Comparison of ENCODE assay signal across 14 cellular contexts in the genomic region with DNA sequence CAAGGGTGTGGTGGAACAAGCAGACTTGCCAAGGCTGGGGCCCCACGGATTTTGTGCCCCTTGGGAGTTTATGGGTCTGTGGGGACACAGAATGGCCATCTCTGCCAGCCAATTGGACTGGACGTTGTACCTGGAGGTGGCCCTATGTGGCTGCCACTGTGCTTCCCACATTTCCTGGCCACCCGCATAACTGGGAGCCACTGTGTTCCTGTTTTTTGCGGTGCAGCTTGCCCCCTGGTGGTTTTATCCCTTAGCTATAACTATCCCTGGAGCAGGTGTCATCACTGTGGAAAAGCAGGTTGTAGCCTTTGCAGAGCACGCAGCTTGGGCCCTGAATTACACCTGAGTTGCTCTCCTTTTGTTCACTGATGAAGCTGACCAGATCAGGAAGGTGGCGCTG.
DNase-seq lines count a peak whose midpoint lies in the region; ATAC-seq and TF ChIP-seq lines count a peak whose summit lies in the region.
"Had no signal": no experiment of that assay in that cellular context is flagged by ENCODE, and none has a peak within 500 bp of the region (broad histone marks: within the 10 kb centered on the region; RNA-seq: fewer than 3 reads in every experiment).

No MANE protein-coding gene starts in this region.

- peak; percentile 22 for TF ChIP-seq CTCF in AG10803 (conservative IDR thresholded peaks at IDR 0.05; ENCODE audit: low read length)
- peak; percentile 10 for TF ChIP-seq CTCF in GM13976 (IDR thresholded peaks at IDR 0.05; ENCODE audit: borderline replicate concordance, control extremely low read depth, extremely low read depth, insufficient read depth, missing control alignments)

- in situ Hi-C loops in GM13976 (cut with MboI; ENCODE audit: low sequenced_read_pairs, unreplicated experiment): no loop called here

- DNase-seq in AG10803 (ENCODE audit: low read depth) (no peak), GM13976 (ENCODE audit: low spot score) (no peak), NCI-H69 (lab: John Stamatoyannopoulos, UW) (peak; percentile 22), glomerular visceral epithelial cell (ENCODE audit: extremely low spot score) (peak; percentile 4), foreskin melanocyte (no peak)
- DNase-seq in activated naive CD4-positive, alpha-beta T cell treated with Interleukin-2 at 50 U/mL for 16 hours: no peak
- no peak for DNase-seq in effector CD4-positive, alpha-beta T cell
- DNase-seq: NCI-H1092 treated with DMSO at 0.1 percent for 48 hours, NCI-H82, stomach had no signal

- no peak overlapping the region for H3K4me3 ChIP-seq in AG10803 (ENCODE audit: low read length)
- H3K4me3 ChIP-seq: BLaER1, right atrium auricular region, SJSA1, stomach had no signal

- no peak for ATAC-seq in HG02610 (IDR thresholded peaks at IDR 0.05; ENCODE audit: unreplicated experiment)

Comparison
In these comparisons a context has a peak if more than half of its experiments do, and no peak if none do; other contexts are left out.
1. DNase-seq: peak in NCI-H69 (single experiment) and glomerular visceral epithelial cell (single experiment); none in AG10803 (single experiment), GM13976 (single experiment), activated naive CD4-positive, alpha-beta T cell treated with Interleukin-2 at 50 U/mL for 16 hours (single experiment), foreskin melanocyte (single experiment) and effector CD4-positive, alpha-beta T cell (single experiment).